ENCODE assay signal across 1 cellular context in genomic region chr7:100158229-100159098, GRCh38.
TF ChIP-seq lines count a peak whose summit lies in the region.

Gene TRAPPC14, minus strand, starts transcription at chr7:100158723. Its CDS starts 224 bp downstream, at chr7:100158499.

TF ChIP-seq in GM12878, 131 proteins besides CTCF, POLR2A, EP300 and RAD21 (continued from another document and continues in another):
- TF ChIP-seq TCF12 (IDR thresholded peaks at IDR 0.05; ENCODE audit: low read depth, low read length) (0 out of 2 replicates have a peak, but pooled peaks have one; percentile 24), ZNF384 (IDR thresholded peaks at IDR 0.05; ENCODE audit: borderline replicate concordance, low read depth, low read length) (no peak; the same call in 1 of the 2 replicates), E4F1 (IDR thresholded peaks at IDR 0.05; ENCODE audit: borderline replicate concordance, partially characterized antibody) (peak; percentile 34), PKNOX1 (IDR thresholded peaks at IDR 0.05) (no peak), ATF7 (IDR thresholded peaks at IDR 0.05; ENCODE audit: low read depth) (no peak), MAX (IDR thresholded peaks at IDR 0.05; ENCODE audit: low read depth, low read length) (no peak), ESRRA (IDR thresholded peaks at IDR 0.05; ENCODE audit: low read length) (no peak), BHLHE40 (IDR thresholded peaks at IDR 0.05; ENCODE audit: borderline replicate concordance in 1 of 2, low read depth in 2 of 2, low read length in 1 of 2) (peak in 1 of 2 experiments; percentile 49; a peak in 2 of 4 replicates), BMI1 (IDR thresholded peaks at IDR 0.05; ENCODE audit: borderline replicate concordance) (no peak), IRF5 (IDR thresholded peaks at IDR 0.05; ENCODE audit: borderline replicate concordance) (no peak), SMC3 (IDR thresholded peaks at IDR 0.05; ENCODE audit: borderline replicate concordance, low read length) (no peak), IRF4 (IDR thresholded peaks at IDR 0.05; ENCODE audit: low read depth, low read length) (no peak), TARDBP (IDR thresholded peaks at IDR 0.05; ENCODE audit: borderline replicate concordance) (no peak), HCFC1 (IDR thresholded peaks at IDR 0.05; ENCODE audit: low read length) (peak; percentile 49), CREM (IDR thresholded peaks at IDR 0.05; ENCODE audit: low read depth) (no peak), NRF1 (conservative IDR thresholded peaks at IDR 0.05; ENCODE audit: low read depth, low read length) (no peak), ZNF274 (IDR thresholded peaks at IDR 0.05; ENCODE audit: insufficient read depth, insufficient read length) (no peak), ATF3 (IDR thresholded peaks at IDR 0.05; ENCODE audit: borderline replicate concordance, extremely low read depth, low read depth, low read length) (no peak), NFIC (IDR thresholded peaks at IDR 0.05; ENCODE audit: low read depth, low read length) (no peak), GATAD2B (conservative IDR thresholded peaks at IDR 0.05; ENCODE audit: low read depth) (peak; percentile 95), STAT3 (IDR thresholded peaks at IDR 0.05; ENCODE audit: low read depth, low read length) (no peak), GABPA (IDR thresholded peaks at IDR 0.05; ENCODE audit: low read depth) (peak; percentile 87), ZBTB40 (IDR thresholded peaks at IDR 0.05; ENCODE audit: borderline replicate concordance) (peak; percentile 85; the same call in 1 of the 2 replicates), TCF7 (IDR thresholded peaks at IDR 0.05; ENCODE audit: borderline replicate concordance) (no peak), SRF (IDR thresholded peaks at IDR 0.05; ENCODE audit: low read depth in 2 of 2, low read length in 2 of 2) (0 out of 4 replicates have a peak, but pooled peaks of 1 of the 2 experiments have one; percentile 19), JUND (IDR thresholded peaks at IDR 0.05; ENCODE audit: low read depth, low read length) (no peak), TAF1 (IDR thresholded peaks at IDR 0.05; ENCODE audit: borderline replicate concordance, low read depth, low read length) (peak; percentile 66; the same call in 1 of the 2 replicates), RFX5 (IDR thresholded peaks at IDR 0.05; ENCODE audit: low read depth, low read length) (no peak), ZZZ3 (IDR thresholded peaks at IDR 0.05; ENCODE audit: control insufficient read depth, insufficient read length, low read depth) (no peak), TCF3 (IDR thresholded peaks at IDR 0.05; ENCODE audit: borderline replicate concordance, insufficient read depth, low read depth, low read length) (no peak), DPF2 (IDR thresholded peaks at IDR 0.05) (peak; percentile 83), KLF5 (IDR thresholded peaks at IDR 0.05; ENCODE audit: partially characterized antibody) (peak; percentile 61), PRDM15 (CRISPR knock-in tag; IDR thresholded peaks at IDR 0.05) (no peak), SREBF1 (IDR thresholded peaks at IDR 0.05; ENCODE audit: low read length) (no peak), BCL3 (IDR thresholded peaks at IDR 0.05; ENCODE audit: borderline replicate concordance, insufficient read depth, low read depth, low read length, poor library complexity, severe bottlenecking) (peak; percentile 47), RAD51 (IDR thresholded peaks at IDR 0.05) (no peak), IKZF2 (IDR thresholded peaks at IDR 0.05) (peak in 1 of 2 experiments; percentile 17; a peak in 1 of 4 replicates), CUX1 (IDR thresholded peaks at IDR 0.05; ENCODE audit: insufficient replicate concordance, low read depth, low read length) (no peak), RCOR1 (conservative IDR thresholded peaks at IDR 0.05; ENCODE audit: low read depth, low read length) (no peak)
